8 cellular contexts compared by ENCODE assay signal in genomic region chr13:53782400-53783030, GRCh38.
DNase-seq lines count a peak whose midpoint lies in the region; ATAC-seq and TF ChIP-seq lines count a peak whose summit lies in the region.

No MANE protein-coding gene starts in this region.

- H3K4me3 Mint-ChIP-seq in mesothelial cell of epicardium, result peak overlapping the region; percentile 56
- peak overlapping the region in 1 of 5 donors; percentile 27 for H3K4me3 Mint-ChIP-seq in immature natural killer cell

- no peak for ATAC-seq in HG03108 (IDR thresholded peaks at IDR 0.05; ENCODE audit: unreplicated experiment)

- H3K79me2 ChIP-seq in MM.1S (ENCODE audit: low read length), result no peaks in the 10 kb centered on the region

- 0 out of 2 replicates have a peak overlapping the region, but pooled peaks have one; percentile 0 for H3K4me2 ChIP-seq in MM.1S (ENCODE audit: low read depth, low read length)

- H3K4me1 Mint-ChIP-seq in mesothelial cell of epicardium (peaks cover 38% of the 10 kb centered on the region), immature natural killer cell (no peaks in the 10 kb centered on the region)

- 0 out of 2 replicates have a peak overlapping the region, but pooled peaks have one; percentile 14 for H2AFZ ChIP-seq in MM.1S (ENCODE audit: low read length)

- no peaks in the 10 kb centered on the region for H3K9me3 ChIP-seq in MM.1S (replicated peaks; ENCODE audit: insufficient read depth, low read length)
- H3K9me3 ChIP-seq in Peyer's patch, result no peaks in the 10 kb centered on the region
- no peaks in the 10 kb centered on the region for H3K9me3 ChIP-seq in endocrine pancreas (ENCODE audit: control insufficient read depth, low read length)

- H3K9ac ChIP-seq in MM.1S (ENCODE audit: low read length) (no peak overlapping the region), endocrine pancreas (ENCODE audit: control insufficient read depth, insufficient read depth, low read length) (no peak overlapping the region)

- H3K4me1 ChIP-seq in MM.1S (ENCODE audit: low read length) (no peaks in the 10 kb centered on the region), Peyer's patch (no peaks in the 10 kb centered on the region), endocrine pancreas (ENCODE audit: control insufficient read depth, insufficient read depth, low read length) (no peaks in the 10 kb centered on the region)

- H3K27ac Mint-ChIP-seq in mesothelial cell of epicardium (no peak overlapping the region), immature natural killer cell (no peak overlapping the region)

- H3K9me2 ChIP-seq in MM.1S (replicated peaks; ENCODE audit: insufficient read depth, low read length), result no peaks in the 10 kb centered on the region

- H3K9me3 Mint-ChIP-seq in mesothelial cell of epicardium (peaks cover 4% of the 10 kb centered on the region), immature natural killer cell (peaks cover 4 to 22% (median 8%) of the 10 kb centered on the region in 6 donors)

- peak; percentile 32 for DNase-seq in GF-D8 (lab: John Stamatoyannopoulos, UW)
- DNase-seq in H7, result peak; percentile 40
- peak; percentile 66 for DNase-seq in MM.1S
- no peak for DNase-seq in Peyer's patch
- no peak for DNase-seq in mesothelial cell of epicardium (ENCODE audit: low spot score in 2 of 2, unreplicated experiment in 2 of 2)
- no peak for DNase-seq in immature natural killer cell

- H3K4me3 ChIP-seq in H7 (ENCODE audit: insufficient read depth, low read depth, low read length) (no peak overlapping the region), MM.1S (ENCODE audit: low read length) (no peak overlapping the region), Peyer's patch (peak overlapping the region in 1 of 4 donors; percentile 10), endocrine pancreas (ENCODE audit: control insufficient read depth, insufficient read depth, low read length) (peak overlapping the region; percentile 61)

- no peaks in the 10 kb centered on the region; the same call in 1 of the 2 replicates for H3K27me3 ChIP-seq in H7 (ENCODE audit: control insufficient read depth, insufficient read depth, low read length)
- no peaks in the 10 kb centered on the region for H3K27me3 ChIP-seq in MM.1S (replicated peaks; ENCODE audit: insufficient read depth, low read length)
- no peaks in the 10 kb centered on the region for H3K27me3 ChIP-seq in Peyer's patch
- H3K27me3 ChIP-seq in endocrine pancreas (ENCODE audit: control insufficient read depth, insufficient read depth, low read length), result no peaks in the 10 kb centered on the region

- H3K36me3 ChIP-seq in H7 (replicated peaks; ENCODE audit: control insufficient read depth, insufficient read depth, low read length) (no peaks in the 10 kb centered on the region), MM.1S (replicated peaks; ENCODE audit: insufficient read depth, low read length) (no peaks in the 10 kb centered on the region), Peyer's patch (no peaks in the 10 kb centered on the region), endocrine pancreas (ENCODE audit: control insufficient read depth, insufficient read depth, low read length) (no peaks in the 10 kb centered on the region)

- H3F3A ChIP-seq in MM.1S (ENCODE audit: insufficient read depth, low read length), result no peaks in the 10 kb centered on the region

- no peak for TF ChIP-seq POLR2A in Peyer's patch (IDR thresholded peaks at IDR 0.05)

- H3K36me3 Mint-ChIP-seq in mesothelial cell of epicardium (no peaks in the 10 kb centered on the region), immature natural killer cell (no peaks in the 10 kb centered on the region)

- H3K27me3 Mint-ChIP-seq in mesothelial cell of epicardium (ENCODE audit: low read depth) (peaks cover 8% of the 10 kb centered on the region), immature natural killer cell (ENCODE audit: low read depth in 3 of 3) (peaks cover 0 to 2% (median 0%) of the 10 kb centered on the region in 3 donors)

- H4K20me1 ChIP-seq in MM.1S (ENCODE audit: insufficient read depth, low read length), result no peaks in the 10 kb centered on the region

- H3K27ac ChIP-seq in MM.1S (ENCODE audit: low read length), result no peak overlapping the region
- H3K27ac ChIP-seq in Peyer's patch, result no peak overlapping the region

- TF ChIP-seq CTCF in MM.1S (IDR thresholded peaks at IDR 0.05; ENCODE audit: low read length) (peak; percentile 53; the same call in 1 of the 2 replicates), Peyer's patch (IDR thresholded peaks at IDR 0.05) (peak in 4 of 6 experiments; percentile 40 to 64 (median 62)), mesothelial cell of epicardium (IDR thresholded peaks at IDR 0.05; ENCODE audit: unreplicated experiment) (peak; percentile 92)

Comparison
In these comparisons a context has a peak if more than half of its experiments do, and no peak if none do; other contexts are left out.
1. DNase-seq: peak in GF-D8 (single experiment), H7 (single experiment) and MM.1S (single experiment); none in Peyer's patch (0 of 3), mesothelial cell of epicardium (0 of 2) and immature natural killer cell (0 of 3).
2. Peak in every context shown above with its lines, with median percentiles within 50 percentile points of each other: CTCF ChIP-seq.